16 cellular contexts compared by ENCODE assay signal in genomic region chr9:99073985-99074901, GRCh38.
"Had no signal": no experiment of that assay in that cellular context is flagged by ENCODE, and none has a peak within 500 bp of the region (broad histone marks: within the 10 kb centered on the region; RNA-seq: fewer than 3 reads in every experiment).

No MANE protein-coding gene starts in this region.

- H3K36me3 ChIP-seq: ascending aorta, left lung, right atrium auricular region had no signal

- DNase-seq: activated CD4-positive, alpha-beta T cell treated with anti-CD3 and anti-CD28 coated beads for 4 hours; activated naive CD4-positive, alpha-beta T cell treated with Interleukin-2 at 50 U/mL for 16 hours; activated T-cell treated with anti-CD3 and anti-CD28 coated beads for 4 hours; head of caudate nucleus; left lung; mammary epithelial cell; mucosa of descending colon; naive thymus-derived CD8-positive, alpha-beta T cell; stimulated activated naive CD8-positive, alpha-beta T cell treated with anti-CD3 and anti-CD28 coated beads, Interleukin-15, amount 100 ng/mL, for 72 hours; T-helper 2 cell had no signal

- H3K27me3 ChIP-seq: ascending aorta, left lung, right atrium auricular region had no signal

- H3K27ac Mint-ChIP-seq: progenitor cell of endocrine pancreas; stimulated activated naive CD8-positive, alpha-beta T cell treated with anti-CD3 and anti-CD28 coated beads, Interleukin-15, amount 100 ng/mL, for 72 hours; type B pancreatic cell; WTC11 had no signal

- H3K9me3 ChIP-seq: ascending aorta, left lung, mucosa of descending colon, right atrium auricular region had no signal

- H3K27ac ChIP-seq: left lung had no signal

- H3K36me3 Mint-ChIP-seq: naive thymus-derived CD8-positive, alpha-beta T cell; type B pancreatic cell; WTC11 had no signal

- H3K4me3 Mint-ChIP-seq: naive thymus-derived CD8-positive, alpha-beta T cell; stimulated activated naive CD8-positive, alpha-beta T cell treated with anti-CD3 and anti-CD28 coated beads, Interleukin-15, amount 100 ng/mL, for 72 hours; type B pancreatic cell; WTC11 had no signal

- H3K4me3 ChIP-seq: ascending aorta, left lung, mucosa of descending colon, right atrium auricular region, skin epidermis had no signal

- H3K27me3 Mint-ChIP-seq: naive thymus-derived CD8-positive, alpha-beta T cell; stimulated activated naive CD8-positive, alpha-beta T cell treated with anti-CD3 and anti-CD28 coated beads, Interleukin-15, amount 100 ng/mL, for 72 hours had no signal

- H3K9me3 Mint-ChIP-seq: naive thymus-derived CD8-positive, alpha-beta T cell; type B pancreatic cell had no signal

- ATAC-seq: left lung; mucosa of descending colon; naive thymus-derived CD8-positive, alpha-beta T cell; stimulated activated naive CD8-positive, alpha-beta T cell treated with anti-CD3 and anti-CD28 coated beads, Interleukin-15, amount 100 ng/mL, for 72 hours; WTC11 had no signal
